ENCODE assay signal across 14 cellular contexts in genomic region chr6:3894535-3895302, GRCh38.
"Had no signal": no experiment of that assay in that cellular context is flagged by ENCODE, and none has a peak within 500 bp of the region (broad histone marks: within the 10 kb centered on the region; RNA-seq: fewer than 3 reads in every experiment).

No MANE protein-coding gene starts in this region.

- H3K36me3 ChIP-seq: ascending aorta, esophagus muscularis mucosa, left ventricle myocardium inferior, stomach, thoracic aorta had no signal

- H3K4me1 Mint-ChIP-seq: activated CD4-positive, alpha-beta memory T cell treated with anti-CD3 and anti-CD28 coated beads, Interleukin-2, amount 10 ng/mL, durations not matched to agents 7 days and 5 days; activated CD4-positive, alpha-beta T cell treated with anti-CD3 and anti-CD28 coated beads for 36 hours; activated naive CD8-positive, alpha-beta T cell treated with anti-CD3 and anti-CD28 coated beads, Interleukin-2, amount 50 U/mL, for 24 hours; memory B cell had no signal

- H3K4me3 Mint-ChIP-seq: activated CD4-positive, alpha-beta memory T cell treated with anti-CD3 and anti-CD28 coated beads, Interleukin-2, amount 10 ng/mL, durations not matched to agents 7 days and 5 days; activated CD4-positive, alpha-beta T cell treated with anti-CD3 and anti-CD28 coated beads for 36 hours; activated naive CD8-positive, alpha-beta T cell treated with anti-CD3 and anti-CD28 coated beads, Interleukin-2, amount 50 U/mL, for 24 hours; memory B cell had no signal

- H3K27ac Mint-ChIP-seq: activated CD4-positive, alpha-beta memory T cell treated with anti-CD3 and anti-CD28 coated beads, Interleukin-2, amount 10 ng/mL, durations not matched to agents 7 days and 5 days; activated CD4-positive, alpha-beta T cell treated with anti-CD3 and anti-CD28 coated beads for 36 hours; activated naive CD8-positive, alpha-beta T cell treated with anti-CD3 and anti-CD28 coated beads, Interleukin-2, amount 50 U/mL, for 24 hours; memory B cell had no signal

- H3K4me3 ChIP-seq: ascending aorta, esophagus muscularis mucosa, left ventricle myocardium inferior, skin epidermis, stomach, thoracic aorta had no signal

- H3K9me3 ChIP-seq: ascending aorta, esophagus muscularis mucosa, left ventricle myocardium inferior, stomach, thoracic aorta had no signal

- H3K27me3 ChIP-seq: ascending aorta, esophagus muscularis mucosa, stomach had no signal

- DNase-seq: activated CD4-positive, alpha-beta memory T cell treated with anti-CD3 and anti-CD28 coated beads, Interleukin-2, amount 10 ng/mL, durations not matched to agents 7 days and 5 days; activated CD4-positive, alpha-beta T cell treated with anti-CD3 and anti-CD28 coated beads for 36 hours; activated naive CD8-positive, alpha-beta T cell treated with anti-CD3 and anti-CD28 coated beads, Interleukin-2, amount 50 U/mL, for 24 hours; activated T-cell treated with anti-CD3 and anti-CD28 coated beads, Interleukin-2, amount 50 U/mL, for 48 hours; kidney; left ventricle myocardium inferior; stomach; T1000 had no signal

- H3K27ac ChIP-seq: ascending aorta, esophagus muscularis mucosa, left ventricle myocardium inferior, skin epidermis, stomach, thoracic aorta, VCaP had no signal

- H3K9me3 Mint-ChIP-seq: activated CD4-positive, alpha-beta memory T cell treated with anti-CD3 and anti-CD28 coated beads, Interleukin-2, amount 10 ng/mL, durations not matched to agents 7 days and 5 days; activated naive CD8-positive, alpha-beta T cell treated with anti-CD3 and anti-CD28 coated beads, Interleukin-2, amount 50 U/mL, for 24 hours; memory B cell had no signal

- H3K36me3 Mint-ChIP-seq: memory B cell had no signal
